Comparison of ENCODE assay signal across 1 cellular context in genomic region chr2:33599175-33599942, GRCh38.
TF ChIP-seq lines count a peak whose summit lies in the region.

Gene FAM98A, minus strand, starts transcription at chr2:33599299. Its CDS starts 78 bp downstream, at chr2:33599221.

TF ChIP-seq in HepG2, 621 proteins besides CTCF, POLR2A, EP300 and RAD21 (continued from another document and continues in another):
- TF ChIP-seq ZNF101 (CRISPR knock-in tag; IDR thresholded peaks at IDR 0.05; ENCODE audit: borderline replicate concordance, low read depth) (no peak), ZFX (CRISPR knock-in tag; IDR thresholded peaks at IDR 0.05; ENCODE audit: low read depth) (peak; percentile 71; the same call in 1 of the 2 replicates), TCF7 (IDR thresholded peaks at IDR 0.05; ENCODE audit: low read depth) (no peak), RFX5 (IDR thresholded peaks at IDR 0.05; ENCODE audit: low read depth, low read length) (no peak), ERF (CRISPR knock-in tag; IDR thresholded peaks at IDR 0.05) (peak; percentile 84; the same call in 1 of the 2 replicates), ZNF800 (CRISPR knock-in tag; IDR thresholded peaks at IDR 0.05) (peak; percentile 73; the same call in 1 of the 2 replicates), HES4 (CRISPR knock-in tag; IDR thresholded peaks at IDR 0.05; ENCODE audit: borderline replicate concordance) (peak; percentile 80), ZNF605 (CRISPR knock-in tag; IDR thresholded peaks at IDR 0.05) (peak; percentile 98), ZNF337 (CRISPR knock-in tag; IDR thresholded peaks at IDR 0.05; ENCODE audit: borderline replicate concordance, low read depth) (peak; percentile 82; the same call in 1 of the 2 replicates), ZKSCAN1 (IDR thresholded peaks at IDR 0.05; ENCODE audit: low read length) (no peak), NFRKB (IDR thresholded peaks at IDR 0.05) (no peak), GATA4 (IDR thresholded peaks at IDR 0.05; ENCODE audit: borderline replicate concordance, low read depth) (peak; percentile 62; the same call in 1 of the 2 replicates), ZNF136 (CRISPR knock-in tag; IDR thresholded peaks at IDR 0.05; ENCODE audit: low read depth) (peak; percentile 98; the same call in 1 of the 2 replicates), ZNF367 (CRISPR knock-in tag; IDR thresholded peaks at IDR 0.05; ENCODE audit: borderline replicate concordance) (no peak; the same call in 1 of the 2 replicates), TAF15 (IDR thresholded peaks at IDR 0.05; ENCODE audit: low read depth, low read length, poor library complexity, severe bottlenecking) (no peak), HIVEP1 (CRISPR knock-in tag; IDR thresholded peaks at IDR 0.05) (peak; percentile 62; the same call in 1 of the 2 replicates), FOXJ3 (CRISPR knock-in tag; IDR thresholded peaks at IDR 0.05; ENCODE audit: borderline replicate concordance) (peak; percentile 46; the same call in 1 of the 2 replicates), ZNF20 (CRISPR knock-in tag; IDR thresholded peaks at IDR 0.05) (no peak), ARID2 (CRISPR knock-in tag; IDR thresholded peaks at IDR 0.05; ENCODE audit: borderline replicate concordance) (no peak), ZFAT (CRISPR knock-in tag; conservative IDR thresholded peaks at IDR 0.05) (no peak), EED (CRISPR knock-in tag; IDR thresholded peaks at IDR 0.05) (peak; percentile 54), ZNF180 (CRISPR knock-in tag; IDR thresholded peaks at IDR 0.05; ENCODE audit: borderline replicate concordance, low read depth) (no peak), MAX (IDR thresholded peaks at IDR 0.05) (peak; percentile 96)
- TF ChIP-seq, protein P1, sequence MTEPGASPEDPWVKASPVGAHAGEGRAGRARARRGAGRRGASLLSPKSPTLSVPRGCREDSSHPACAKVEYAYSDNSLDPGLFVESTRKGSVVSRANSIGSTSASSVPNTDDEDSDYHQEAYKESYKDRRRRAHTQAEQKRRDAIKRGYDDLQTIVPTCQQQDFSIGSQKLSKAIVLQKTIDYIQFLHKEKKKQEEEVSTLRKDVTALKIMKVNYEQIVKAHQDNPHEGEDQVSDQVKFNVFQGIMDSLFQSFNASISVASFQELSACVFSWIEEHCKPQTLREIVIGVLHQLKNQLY (CRISPR knock-in tag; IDR thresholded peaks at IDR 0.05): peak; percentile 62
- TF ChIP-seq, protein P2, sequence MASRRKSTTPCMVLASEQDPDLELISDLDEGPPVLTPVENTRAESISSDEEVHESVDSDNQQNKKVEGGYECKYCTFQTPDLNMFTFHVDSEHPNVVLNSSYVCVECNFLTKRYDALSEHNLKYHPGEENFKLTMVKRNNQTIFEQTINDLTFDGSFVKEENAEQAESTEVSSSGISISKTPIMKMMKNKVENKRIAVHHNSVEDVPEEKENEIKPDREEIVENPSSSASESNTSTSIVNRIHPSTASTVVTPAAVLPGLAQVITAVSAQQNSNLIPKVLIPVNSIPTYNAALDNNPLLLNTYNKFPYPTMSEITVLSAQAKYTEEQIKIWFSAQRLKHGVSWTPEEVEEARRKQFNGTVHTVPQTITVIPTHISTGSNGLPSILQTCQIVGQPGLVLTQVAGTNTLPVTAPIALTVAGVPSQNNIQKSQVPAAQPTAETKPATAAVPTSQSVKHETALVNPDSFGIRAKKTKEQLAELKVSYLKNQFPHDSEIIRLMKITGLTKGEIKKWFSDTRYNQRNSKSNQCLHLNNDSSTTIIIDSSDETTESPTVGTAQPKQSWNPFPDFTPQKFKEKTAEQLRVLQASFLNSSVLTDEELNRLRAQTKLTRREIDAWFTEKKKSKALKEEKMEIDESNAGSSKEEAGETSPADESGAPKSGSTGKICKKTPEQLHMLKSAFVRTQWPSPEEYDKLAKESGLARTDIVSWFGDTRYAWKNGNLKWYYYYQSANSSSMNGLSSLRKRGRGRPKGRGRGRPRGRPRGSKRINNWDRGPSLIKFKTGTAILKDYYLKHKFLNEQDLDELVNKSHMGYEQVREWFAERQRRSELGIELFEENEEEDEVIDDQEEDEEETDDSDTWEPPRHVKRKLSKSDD (CRISPR knock-in tag; IDR thresholded peaks at IDR 0.05; ENCODE audit: low read depth): peak; percentile 89
- TF ChIP-seq, protein P3, sequence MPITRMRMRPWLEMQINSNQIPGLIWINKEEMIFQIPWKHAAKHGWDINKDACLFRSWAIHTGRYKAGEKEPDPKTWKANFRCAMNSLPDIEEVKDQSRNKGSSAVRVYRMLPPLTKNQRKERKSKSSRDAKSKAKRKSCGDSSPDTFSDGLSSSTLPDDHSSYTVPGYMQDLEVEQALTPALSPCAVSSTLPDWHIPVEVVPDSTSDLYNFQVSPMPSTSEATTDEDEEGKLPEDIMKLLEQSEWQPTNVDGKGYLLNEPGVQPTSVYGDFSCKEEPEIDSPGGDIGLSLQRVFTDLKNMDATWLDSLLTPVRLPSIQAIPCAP (CRISPR knock-in tag; IDR thresholded peaks at IDR 0.05; ENCODE audit: low read depth): no peak
- TF ChIP-seq, protein P4, sequence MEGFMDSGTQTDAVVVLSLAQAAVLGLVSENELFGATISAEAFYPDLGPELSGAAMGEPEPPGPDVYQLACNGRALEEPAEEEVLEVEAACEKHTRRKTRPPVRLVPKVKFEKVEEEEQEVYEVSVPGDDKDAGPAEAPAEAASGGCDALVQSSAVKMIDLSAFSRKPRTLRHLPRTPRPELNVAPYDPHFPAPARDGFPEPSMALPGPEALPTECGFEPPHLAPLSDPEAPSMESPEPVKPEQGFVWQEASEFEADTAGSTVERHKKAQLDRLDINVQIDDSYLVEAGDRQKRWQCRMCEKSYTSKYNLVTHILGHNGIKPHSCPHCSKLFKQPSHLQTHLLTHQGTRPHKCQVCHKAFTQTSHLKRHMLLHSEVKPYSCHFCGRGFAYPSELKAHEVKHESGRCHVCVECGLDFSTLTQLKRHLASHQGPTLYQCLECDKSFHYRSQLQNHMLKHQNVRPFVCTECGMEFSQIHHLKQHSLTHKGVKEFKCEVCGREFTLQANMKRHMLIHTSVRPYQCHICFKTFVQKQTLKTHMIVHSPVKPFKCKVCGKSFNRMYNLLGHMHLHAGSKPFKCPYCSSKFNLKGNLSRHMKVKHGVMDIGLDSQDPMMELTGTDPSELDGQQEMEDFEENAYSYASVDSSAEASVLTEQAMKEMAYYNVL (CRISPR knock-in tag; IDR thresholded peaks at IDR 0.05; ENCODE audit: borderline replicate concordance): no peak
- TF ChIP-seq, protein P5, sequence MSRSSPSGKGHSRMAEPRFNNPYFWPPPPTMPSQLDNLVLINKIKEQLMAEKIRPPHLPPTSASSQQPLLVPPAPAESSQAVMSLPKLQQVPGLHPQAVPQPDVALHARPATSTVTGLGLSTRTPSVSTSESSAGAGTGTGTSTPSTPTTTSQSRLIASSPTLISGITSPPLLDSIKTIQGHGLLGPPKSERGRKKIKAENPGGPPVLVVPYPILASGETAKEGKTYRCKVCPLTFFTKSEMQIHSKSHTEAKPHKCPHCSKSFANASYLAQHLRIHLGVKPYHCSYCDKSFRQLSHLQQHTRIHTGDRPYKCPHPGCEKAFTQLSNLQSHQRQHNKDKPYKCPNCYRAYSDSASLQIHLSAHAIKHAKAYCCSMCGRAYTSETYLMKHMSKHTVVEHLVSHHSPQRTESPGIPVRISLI (CRISPR knock-in tag; IDR thresholded peaks at IDR 0.05; ENCODE audit: borderline replicate concordance): 0 out of 2 replicates have a peak, but pooled peaks have one; percentile 4
- TF ChIP-seq, protein P6, sequence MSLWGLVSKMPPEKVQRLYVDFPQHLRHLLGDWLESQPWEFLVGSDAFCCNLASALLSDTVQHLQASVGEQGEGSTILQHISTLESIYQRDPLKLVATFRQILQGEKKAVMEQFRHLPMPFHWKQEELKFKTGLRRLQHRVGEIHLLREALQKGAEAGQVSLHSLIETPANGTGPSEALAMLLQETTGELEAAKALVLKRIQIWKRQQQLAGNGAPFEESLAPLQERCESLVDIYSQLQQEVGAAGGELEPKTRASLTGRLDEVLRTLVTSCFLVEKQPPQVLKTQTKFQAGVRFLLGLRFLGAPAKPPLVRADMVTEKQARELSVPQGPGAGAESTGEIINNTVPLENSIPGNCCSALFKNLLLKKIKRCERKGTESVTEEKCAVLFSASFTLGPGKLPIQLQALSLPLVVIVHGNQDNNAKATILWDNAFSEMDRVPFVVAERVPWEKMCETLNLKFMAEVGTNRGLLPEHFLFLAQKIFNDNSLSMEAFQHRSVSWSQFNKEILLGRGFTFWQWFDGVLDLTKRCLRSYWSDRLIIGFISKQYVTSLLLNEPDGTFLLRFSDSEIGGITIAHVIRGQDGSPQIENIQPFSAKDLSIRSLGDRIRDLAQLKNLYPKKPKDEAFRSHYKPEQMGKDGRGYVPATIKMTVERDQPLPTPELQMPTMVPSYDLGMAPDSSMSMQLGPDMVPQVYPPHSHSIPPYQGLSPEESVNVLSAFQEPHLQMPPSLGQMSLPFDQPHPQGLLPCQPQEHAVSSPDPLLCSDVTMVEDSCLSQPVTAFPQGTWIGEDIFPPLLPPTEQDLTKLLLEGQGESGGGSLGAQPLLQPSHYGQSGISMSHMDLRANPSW (CRISPR knock-in tag; IDR thresholded peaks at IDR 0.05; ENCODE audit: borderline replicate concordance): no peak
- TF ChIP-seq, protein P7, sequence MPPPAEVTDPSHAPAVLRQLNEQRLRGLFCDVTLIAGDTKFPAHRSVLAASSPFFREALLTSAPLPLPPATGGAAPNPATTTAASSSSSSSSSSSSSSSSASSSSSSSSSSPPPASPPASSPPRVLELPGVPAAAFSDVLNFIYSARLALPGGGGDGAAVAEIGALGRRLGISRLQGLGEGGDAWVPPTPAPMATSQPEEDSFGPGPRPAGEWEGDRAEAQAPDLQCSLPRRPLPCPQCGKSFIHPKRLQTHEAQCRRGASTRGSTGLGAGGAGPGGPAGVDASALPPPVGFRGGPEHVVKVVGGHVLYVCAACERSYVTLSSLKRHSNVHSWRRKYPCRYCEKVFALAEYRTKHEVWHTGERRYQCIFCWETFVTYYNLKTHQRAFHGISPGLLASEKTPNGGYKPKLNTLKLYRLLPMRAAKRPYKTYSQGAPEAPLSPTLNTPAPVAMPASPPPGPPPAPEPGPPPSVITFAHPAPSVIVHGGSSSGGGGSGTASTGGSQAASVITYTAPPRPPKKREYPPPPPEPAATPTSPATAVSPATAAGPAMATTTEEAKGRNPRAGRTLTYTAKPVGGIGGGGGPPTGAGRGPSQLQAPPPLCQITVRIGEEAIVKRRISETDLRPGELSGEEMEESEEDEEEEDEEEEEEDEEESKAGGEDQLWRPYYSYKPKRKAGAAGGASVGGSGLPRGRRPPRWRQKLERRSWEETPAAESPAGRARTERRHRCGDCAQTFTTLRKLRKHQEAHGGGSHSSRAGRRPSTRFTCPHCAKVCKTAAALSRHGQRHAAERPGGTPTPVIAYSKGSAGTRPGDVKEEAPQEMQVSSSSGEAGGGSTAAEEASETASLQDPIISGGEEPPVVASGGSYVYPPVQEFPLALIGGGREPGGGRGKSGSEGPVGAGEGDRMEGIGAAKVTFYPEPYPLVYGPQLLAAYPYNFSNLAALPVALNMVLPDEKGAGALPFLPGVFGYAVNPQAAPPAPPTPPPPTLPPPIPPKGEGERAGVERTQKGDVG (CRISPR knock-in tag; IDR thresholded peaks at IDR 0.05; ENCODE audit: borderline replicate concordance): 0 out of 2 replicates have a peak, but pooled peaks have one; percentile 56
- TF ChIP-seq, protein P8, sequence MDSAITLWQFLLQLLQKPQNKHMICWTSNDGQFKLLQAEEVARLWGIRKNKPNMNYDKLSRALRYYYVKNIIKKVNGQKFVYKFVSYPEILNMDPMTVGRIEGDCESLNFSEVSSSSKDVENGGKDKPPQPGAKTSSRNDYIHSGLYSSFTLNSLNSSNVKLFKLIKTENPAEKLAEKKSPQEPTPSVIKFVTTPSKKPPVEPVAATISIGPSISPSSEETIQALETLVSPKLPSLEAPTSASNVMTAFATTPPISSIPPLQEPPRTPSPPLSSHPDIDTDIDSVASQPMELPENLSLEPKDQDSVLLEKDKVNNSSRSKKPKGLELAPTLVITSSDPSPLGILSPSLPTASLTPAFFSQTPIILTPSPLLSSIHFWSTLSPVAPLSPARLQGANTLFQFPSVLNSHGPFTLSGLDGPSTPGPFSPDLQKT (CRISPR knock-in tag; IDR thresholded peaks at IDR 0.05; ENCODE audit: borderline replicate concordance): no peak
- TF ChIP-seq, protein P9, sequence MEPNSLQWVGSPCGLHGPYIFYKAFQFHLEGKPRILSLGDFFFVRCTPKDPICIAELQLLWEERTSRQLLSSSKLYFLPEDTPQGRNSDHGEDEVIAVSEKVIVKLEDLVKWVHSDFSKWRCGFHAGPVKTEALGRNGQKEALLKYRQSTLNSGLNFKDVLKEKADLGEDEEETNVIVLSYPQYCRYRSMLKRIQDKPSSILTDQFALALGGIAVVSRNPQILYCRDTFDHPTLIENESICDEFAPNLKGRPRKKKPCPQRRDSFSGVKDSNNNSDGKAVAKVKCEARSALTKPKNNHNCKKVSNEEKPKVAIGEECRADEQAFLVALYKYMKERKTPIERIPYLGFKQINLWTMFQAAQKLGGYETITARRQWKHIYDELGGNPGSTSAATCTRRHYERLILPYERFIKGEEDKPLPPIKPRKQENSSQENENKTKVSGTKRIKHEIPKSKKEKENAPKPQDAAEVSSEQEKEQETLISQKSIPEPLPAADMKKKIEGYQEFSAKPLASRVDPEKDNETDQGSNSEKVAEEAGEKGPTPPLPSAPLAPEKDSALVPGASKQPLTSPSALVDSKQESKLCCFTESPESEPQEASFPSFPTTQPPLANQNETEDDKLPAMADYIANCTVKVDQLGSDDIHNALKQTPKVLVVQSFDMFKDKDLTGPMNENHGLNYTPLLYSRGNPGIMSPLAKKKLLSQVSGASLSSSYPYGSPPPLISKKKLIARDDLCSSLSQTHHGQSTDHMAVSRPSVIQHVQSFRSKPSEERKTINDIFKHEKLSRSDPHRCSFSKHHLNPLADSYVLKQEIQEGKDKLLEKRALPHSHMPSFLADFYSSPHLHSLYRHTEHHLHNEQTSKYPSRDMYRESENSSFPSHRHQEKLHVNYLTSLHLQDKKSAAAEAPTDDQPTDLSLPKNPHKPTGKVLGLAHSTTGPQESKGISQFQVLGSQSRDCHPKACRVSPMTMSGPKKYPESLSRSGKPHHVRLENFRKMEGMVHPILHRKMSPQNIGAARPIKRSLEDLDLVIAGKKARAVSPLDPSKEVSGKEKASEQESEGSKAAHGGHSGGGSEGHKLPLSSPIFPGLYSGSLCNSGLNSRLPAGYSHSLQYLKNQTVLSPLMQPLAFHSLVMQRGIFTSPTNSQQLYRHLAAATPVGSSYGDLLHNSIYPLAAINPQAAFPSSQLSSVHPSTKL (CRISPR knock-in tag; IDR thresholded peaks at IDR 0.05): peak; percentile 75
- TF ChIP-seq, protein P10, sequence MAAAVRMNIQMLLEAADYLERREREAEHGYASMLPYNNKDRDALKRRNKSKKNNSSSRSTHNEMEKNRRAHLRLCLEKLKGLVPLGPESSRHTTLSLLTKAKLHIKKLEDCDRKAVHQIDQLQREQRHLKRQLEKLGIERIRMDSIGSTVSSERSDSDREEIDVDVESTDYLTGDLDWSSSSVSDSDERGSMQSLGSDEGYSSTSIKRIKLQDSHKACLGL (CRISPR knock-in tag; IDR thresholded peaks at IDR 0.05): peak; percentile 87; the same call in 1 of the 2 replicates
